In genomic region chr2:226122067-226122466, GRCh38 we compare ENCODE assay signal across 1 cellular context.
TF ChIP-seq lines count a peak whose summit lies in the region.

No MANE protein-coding gene starts in this region.

TF ChIP-seq in HCT116, 20 proteins besides CTCF, POLR2A, EP300 and RAD21 (continued from another document):
- no peak for TF ChIP-seq ZBTB33 (IDR thresholded peaks at IDR 0.05; ENCODE audit: extremely low read depth, insufficient replicate concordance, low read length)
- TF ChIP-seq YY1 (IDR thresholded peaks at IDR 0.05; ENCODE audit: extremely low read depth, insufficient replicate concordance, low read depth, low read length), result no peak
- TF ChIP-seq ELF1 (IDR thresholded peaks at IDR 0.05; ENCODE audit: borderline replicate concordance, low read depth), result no peak
- no peak for TF ChIP-seq ATF3 (IDR thresholded peaks at IDR 0.05)
- no peak for TF ChIP-seq SRF (IDR thresholded peaks at IDR 0.05; ENCODE audit: low read depth)
- no peak for TF ChIP-seq CBX3 (IDR thresholded peaks at IDR 0.05; ENCODE audit: low read depth)
